In genomic region chr3:2822611-2823010, GRCh38 we compare ENCODE assay signal across 1 cellular context.
TF ChIP-seq lines count a peak whose summit lies in the region.

No MANE protein-coding gene starts in this region.

TF ChIP-seq in SK-N-SH, 30 proteins besides CTCF, POLR2A, EP300 and RAD21 (continued from another document):
- TF ChIP-seq, protein P1, sequence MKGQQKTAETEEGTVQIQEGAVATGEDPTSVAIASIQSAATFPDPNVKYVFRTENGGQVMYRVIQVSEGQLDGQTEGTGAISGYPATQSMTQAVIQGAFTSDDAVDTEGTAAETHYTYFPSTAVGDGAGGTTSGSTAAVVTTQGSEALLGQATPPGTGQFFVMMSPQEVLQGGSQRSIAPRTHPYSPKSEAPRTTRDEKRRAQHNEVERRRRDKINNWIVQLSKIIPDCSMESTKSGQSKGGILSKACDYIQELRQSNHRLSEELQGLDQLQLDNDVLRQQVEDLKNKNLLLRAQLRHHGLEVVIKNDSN (IDR thresholded peaks at IDR 0.05; ENCODE audit: borderline replicate concordance, low read depth): no peak
- no peak for TF ChIP-seq GATA2 (CRISPR knock-in tag; IDR thresholded peaks at IDR 0.05)
